Comparison of ENCODE assay signal across 15 cellular contexts in genomic region chr5:59133801-59134261, GRCh38.
A peak's percentile ranks its signal among the peaks of the same experiment; 100 is the strongest.
DNase-seq lines count a peak whose midpoint lies in the region; ATAC-seq and TF ChIP-seq lines count a peak whose summit lies in the region.
"Had no signal": no experiment of that assay in that cellular context is flagged by ENCODE, and none has a peak within 500 bp of the region (broad histone marks: within the 10 kb centered on the region; RNA-seq: fewer than 3 reads in every experiment).

No MANE protein-coding gene starts in this region.

- H3K4me1 ChIP-seq in RWPE2 (ENCODE audit: insufficient read depth, poor library complexity, severe bottlenecking), result peaks cover 4% of the 10 kb centered on the region

- H3K4me3 ChIP-seq in RWPE2 (ENCODE audit: severe bottlenecking) (no peak overlapping the region), fibroblast of the aortic adventitia (ENCODE audit: low read depth, low read length) (no peak overlapping the region)

- peak; percentile 54; the same call in 1 of the 3 replicates for ATAC-seq in RWPE2 (ENCODE audit: low read depth)
- ATAC-seq in activated CD8-positive, alpha-beta memory T cell treated with anti-CD3 and anti-CD28 coated beads, Interleukin-2, amount 10 ng/mL, durations not matched to agents 7 days and 5 days, result no peak

- no peaks in the 10 kb centered on the region for H3K27me3 Mint-ChIP-seq in activated naive CD4-positive, alpha-beta T cell treated with anti-CD3 and anti-CD28 coated beads, Interleukin-2, amount 10 ng/mL, durations not matched to agents 7 days and 5 days
- no peaks in the 10 kb centered on the region for H3K27me3 Mint-ChIP-seq in activated CD8-positive, alpha-beta memory T cell treated with anti-CD3 and anti-CD28 coated beads, Interleukin-2, amount 10 ng/mL, durations not matched to agents 7 days and 5 days
- H3K27me3 Mint-ChIP-seq: type B pancreatic cell had no signal

- no peak overlapping the region for H3K4me3 Mint-ChIP-seq in activated naive CD4-positive, alpha-beta T cell treated with anti-CD3 and anti-CD28 coated beads, Interleukin-2, amount 10 ng/mL, durations not matched to agents 7 days and 5 days
- no peak overlapping the region for H3K4me3 Mint-ChIP-seq in activated CD8-positive, alpha-beta memory T cell treated with anti-CD3 and anti-CD28 coated beads, Interleukin-2, amount 10 ng/mL, durations not matched to agents 7 days and 5 days
- H3K4me3 Mint-ChIP-seq: immature natural killer cell, type B pancreatic cell had no signal

- peak overlapping the region; percentile 49 for H3K27ac Mint-ChIP-seq in activated naive CD4-positive, alpha-beta T cell treated with anti-CD3 and anti-CD28 coated beads, Interleukin-2, amount 10 ng/mL, durations not matched to agents 7 days and 5 days
- H3K27ac Mint-ChIP-seq in activated CD8-positive, alpha-beta memory T cell treated with anti-CD3 and anti-CD28 coated beads, Interleukin-2, amount 10 ng/mL, durations not matched to agents 7 days and 5 days, result no peak overlapping the region
- H3K27ac Mint-ChIP-seq: type B pancreatic cell had no signal

- no peaks in the 10 kb centered on the region for H3K36me3 ChIP-seq in RWPE2 (ENCODE audit: low read depth)
- H3K36me3 ChIP-seq: neutrophil had no signal

- no peak for DNase-seq in activated naive CD4-positive, alpha-beta T cell treated with anti-CD3 and anti-CD28 coated beads, Interleukin-2, amount 10 ng/mL, durations not matched to agents 7 days and 5 days
- no peak for DNase-seq in activated naive CD4-positive, alpha-beta T cell (lab: John Stamatoyannopoulos, UW)
- no peak for DNase-seq in RWPE2 (ENCODE audit: low spot score)
- peak; percentile 88 for DNase-seq in fibroblast of the aortic adventitia (ENCODE audit: low read depth)
- DNase-seq in stromal cell of bone marrow (ENCODE audit: low read depth), result peak; percentile 87
- no peak for DNase-seq in activated CD8-positive, alpha-beta memory T cell treated with anti-CD3 and anti-CD28 coated beads, Interleukin-2, amount 10 ng/mL, durations not matched to agents 7 days and 5 days
- DNase-seq in activated naive CD4-positive, alpha-beta T cell treated with anti-CD3 and anti-CD28 coated beads, Interleukin-2, amount 50 U/mL, for 16 hours, result no peak
- no peak for DNase-seq in stimulated activated CD4-positive, alpha-beta T cell treated with anti-CD3 and anti-CD28 coated beads, Interleukin-2, amount 100 ng/mL, for 48 hours
- DNase-seq: effector CD8-positive, alpha-beta T cell; immature natural killer cell; MM.1S; NK-92 treated with Interleukin-12 subunit alpha and Interleukin-12 subunit beta, amount 100 ng/mL, for 24 hours had no signal

- H3K9me3 Mint-ChIP-seq in activated naive CD4-positive, alpha-beta T cell treated with anti-CD3 and anti-CD28 coated beads, Interleukin-2, amount 10 ng/mL, durations not matched to agents 7 days and 5 days, result peaks cover 9% of the 10 kb centered on the region
- H3K9me3 Mint-ChIP-seq in activated CD8-positive, alpha-beta memory T cell treated with anti-CD3 and anti-CD28 coated beads, Interleukin-2, amount 10 ng/mL, durations not matched to agents 7 days and 5 days (ENCODE audit: low read depth), result peaks cover 2% of the 10 kb centered on the region
- H3K9me3 Mint-ChIP-seq: immature natural killer cell, type B pancreatic cell had no signal

- no peaks in the 10 kb centered on the region for H3K9me3 ChIP-seq in RWPE2 (ENCODE audit: severe bottlenecking)
- H3K9me3 ChIP-seq: neutrophil had no signal

- H3K27me3 ChIP-seq in RWPE2 (ENCODE audit: insufficient read depth, poor library complexity, severe bottlenecking), result no peaks in the 10 kb centered on the region
- H3K27me3 ChIP-seq: neutrophil had no signal

- H3K36me3 Mint-ChIP-seq in activated naive CD4-positive, alpha-beta T cell treated with anti-CD3 and anti-CD28 coated beads, Interleukin-2, amount 10 ng/mL, durations not matched to agents 7 days and 5 days, result peaks cover 19% of the 10 kb centered on the region
- peaks cover 11% of the 10 kb centered on the region for H3K36me3 Mint-ChIP-seq in activated CD8-positive, alpha-beta memory T cell treated with anti-CD3 and anti-CD28 coated beads, Interleukin-2, amount 10 ng/mL, durations not matched to agents 7 days and 5 days
- H3K36me3 Mint-ChIP-seq: immature natural killer cell had no signal

- TF ChIP-seq CTCF in RWPE2 (IDR thresholded peaks at IDR 0.05; ENCODE audit: poor library complexity, severe bottlenecking) (no peak), fibroblast of the aortic adventitia (IDR thresholded peaks at IDR 0.05; ENCODE audit: insufficient read depth, low read length) (no peak)

- H3K27ac ChIP-seq in RWPE2 (ENCODE audit: poor library complexity, severe bottlenecking), result no peak overlapping the region
- H3K27ac ChIP-seq: C4-2B, neutrophil had no signal

- CTCF ChIA-PET in activated naive CD4-positive, alpha-beta T cell treated with anti-CD3 and anti-CD28 coated beads, Interleukin-2, amount 10 ng/mL, durations not matched to agents 7 days and 5 days (lab: Charles Lee), result interaction anchor here (0.8 to 1.3 kb wide), 2 partner anchors 41 to 99 kb away, joined by 3 to 4 read pairs; no protein-coding TSS in a partner anchor
- CTCF ChIA-PET in activated CD8-positive, alpha-beta memory T cell treated with anti-CD3 and anti-CD28 coated beads, Interleukin-2, amount 10 ng/mL, durations not matched to agents 7 days and 5 days (lab: Charles Lee), result interaction anchor here (0.8 to 2.1 kb wide), 7 partner anchors 10 to 246 kb away, joined by 3 to 12 read pairs (median 4); no protein-coding TSS in a partner anchor

- H3K4me1 Mint-ChIP-seq in activated naive CD4-positive, alpha-beta T cell treated with anti-CD3 and anti-CD28 coated beads, Interleukin-2, amount 10 ng/mL, durations not matched to agents 7 days and 5 days, result peaks cover 56% of the 10 kb centered on the region
- H3K4me1 Mint-ChIP-seq in activated CD8-positive, alpha-beta memory T cell treated with anti-CD3 and anti-CD28 coated beads, Interleukin-2, amount 10 ng/mL, durations not matched to agents 7 days and 5 days, result peaks cover 42% of the 10 kb centered on the region

Comparison
In these comparisons a context has a peak if more than half of its experiments do, and no peak if none do; other contexts are left out.
1. DNase-seq: peak in fibroblast of the aortic adventitia (single experiment) and stromal cell of bone marrow (single experiment); none in activated naive CD4-positive, alpha-beta T cell treated with anti-CD3 and anti-CD28 coated beads, Interleukin-2, amount 10 ng/mL, durations not matched to agents 7 days and 5 days (single experiment), activated naive CD4-positive, alpha-beta T cell (0 of 4), RWPE2 (single experiment), activated CD8-positive, alpha-beta memory T cell treated with anti-CD3 and anti-CD28 coated beads, Interleukin-2, amount 10 ng/mL, durations not matched to agents 7 days and 5 days (single experiment), activated naive CD4-positive, alpha-beta T cell treated with anti-CD3 and anti-CD28 coated beads, Interleukin-2, amount 50 U/mL, for 16 hours (single experiment) and stimulated activated CD4-positive, alpha-beta T cell treated with anti-CD3 and anti-CD28 coated beads, Interleukin-2, amount 100 ng/mL, for 48 hours (0 of 2).